23 cellular contexts compared by ENCODE assay signal in the genomic region with DNA sequence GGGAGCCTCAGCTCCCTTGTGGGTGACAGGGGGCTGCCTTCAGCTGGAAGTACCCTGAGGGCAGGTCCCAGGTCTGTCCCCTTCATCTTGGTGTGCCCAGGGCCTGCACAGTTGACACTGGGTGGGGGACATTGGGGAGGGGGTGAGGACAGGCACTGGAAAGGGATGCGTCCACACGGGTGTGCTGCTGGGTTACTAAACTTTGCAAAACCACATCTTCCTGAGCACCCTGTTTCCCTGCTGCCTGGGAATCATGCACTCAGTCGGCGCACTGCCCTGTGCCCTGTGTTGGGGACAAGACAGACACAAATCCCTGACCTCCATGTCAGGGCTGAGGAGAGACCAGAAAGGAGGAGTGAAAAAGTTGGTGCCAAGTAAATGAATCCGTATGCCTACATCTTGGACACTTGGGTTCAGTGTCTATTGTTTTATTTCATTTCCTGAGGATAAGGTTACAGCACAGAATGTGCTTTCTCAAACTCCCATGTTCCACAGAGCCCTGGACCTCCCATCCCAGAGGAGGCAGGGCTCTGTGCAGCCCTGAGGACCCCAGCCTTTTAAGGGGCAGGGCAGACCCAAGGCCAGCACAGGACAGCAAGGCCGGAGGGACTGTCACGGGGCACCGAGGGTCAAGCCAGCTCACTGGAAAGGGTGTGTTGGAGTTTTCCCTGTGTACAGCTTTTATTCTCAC. TPM values are rescaled to one million over a fixed set of nuclear protein-coding genes. Genes with fewer than 3 reads are reported as not detected.
DNase-seq lines count a peak whose midpoint lies in the region; ATAC-seq and TF ChIP-seq lines count a peak whose summit lies in the region.
"Had no signal": no experiment of that assay in that cellular context is flagged by ENCODE, and none has a peak within 500 bp of the region (broad histone marks: within the 10 kb centered on the region; RNA-seq: fewer than 3 reads in every experiment).

No MANE protein-coding gene starts in this region.

- H3K36me3 ChIP-seq in right atrium auricular region = no peaks in the 10 kb centered on the region
- H3K36me3 ChIP-seq: HAP-1, stomach had no signal

- ATAC-seq in left cardiac atrium (no peak), HG02852 (IDR thresholded peaks at IDR 0.05; ENCODE audit: unreplicated experiment) (no peak), GM21786 (IDR thresholded peaks at IDR 0.05; ENCODE audit: unreplicated experiment) (no peak)
- ATAC-seq: activated naive CD4-positive, alpha-beta T cell treated with anti-CD3 and anti-CD28 coated beads, Interleukin-2, amount 50 U/mL, for 72 hours; body of pancreas; GM12878 had no signal

- H3K4me3 ChIP-seq in right atrium auricular region (no peak overlapping the region), choroid plexus epithelial cell (ENCODE audit: low read depth, low read length) (no peak overlapping the region)
- H3K4me3 ChIP-seq: body of pancreas, GM12878, HAP-1, skin epidermis, stomach had no signal

- DNase-seq in right atrium auricular region (ENCODE audit: low spot score) (no peak), left cardiac atrium (no peak), choroid plexus epithelial cell (ENCODE audit: low read depth) (no peak), nephron progenitor cell (no peak), NCI-H2107 (lab: John Stamatoyannopoulos, UW) (no peak), COLO829 (ENCODE audit: low spot score) (no peak)
- DNase-seq: activated CD4-positive, alpha-beta T cell treated with anti-CD3 and anti-CD28 coated beads for 1 hour; activated CD8-positive, alpha-beta memory T cell treated with anti-CD3 and anti-CD28 coated beads for 24 hours; body of pancreas; NCI-H1417 treated with DMSO at 0.1 percent for 48 hours; NCI-H748 treated with DMSO at 0.1 percent for 48 hours; stomach had no signal

- intact Hi-C loops in left cardiac atrium (cut with DNase I) = loop anchor here in 1 of 2 donors (10.0 kb wide), 1 partner anchor 66 kb away; a partner anchor contains a TSS

- H3K4me3 Mint-ChIP-seq in nephron progenitor cell = peak overlapping the region; percentile 46
- H3K4me3 Mint-ChIP-seq: T-helper 2 cell treated with Interferon-gamma antibody and Interleukin-4, amounts not matched to agents 5 μg/mL and 100 μg/mL, for 36 hours had no signal

- H3K36me3 Mint-ChIP-seq in nephron progenitor cell (ENCODE audit: low read depth) = no peaks in the 10 kb centered on the region
- H3K36me3 Mint-ChIP-seq: activated naive CD4-positive, alpha-beta T cell treated with anti-CD3 and anti-CD28 coated beads, Interleukin-2, amount 50 U/mL, for 72 hours had no signal

- H3K4me1 Mint-ChIP-seq in nephron progenitor cell = peaks cover 68% of the 10 kb centered on the region

- no peaks in the 10 kb centered on the region for H3K9me3 Mint-ChIP-seq in nephron progenitor cell
- H3K9me3 Mint-ChIP-seq: activated naive CD4-positive, alpha-beta T cell treated with anti-CD3 and anti-CD28 coated beads, Interleukin-2, amount 50 U/mL, for 72 hours; T-helper 2 cell treated with Interferon-gamma antibody and Interleukin-4, amounts not matched to agents 5 μg/mL and 100 μg/mL, for 36 hours had no signal

- no peaks in the 10 kb centered on the region for H3K9me3 ChIP-seq in right atrium auricular region
- H3K9me3 ChIP-seq: body of pancreas, HAP-1, stomach had no signal

- H3K27ac ChIP-seq in right atrium auricular region = peak overlapping the region; percentile 29 to 94
- H3K27ac ChIP-seq: body of pancreas, epithelial cell of prostate, parathyroid adenoma, skin epidermis, stomach had no signal

- peaks cover 0 to 46% of the 10 kb centered on the region in 2 donors for H3K4me1 ChIP-seq in right atrium auricular region

- peaks cover 3% of the 10 kb centered on the region for H3K27me3 Mint-ChIP-seq in nephron progenitor cell (ENCODE audit: low read depth, poor library complexity)

- H3K27me3 ChIP-seq in right atrium auricular region = no peaks in the 10 kb centered on the region
- H3K27me3 ChIP-seq: body of pancreas, stomach had no signal

- TF ChIP-seq CTCF in right atrium auricular region (IDR thresholded peaks at IDR 0.05) (no peak), choroid plexus epithelial cell (conservative IDR thresholded peaks at IDR 0.05; ENCODE audit: low read depth, low read length) (peak; percentile 14), nephron progenitor cell (IDR thresholded peaks at IDR 0.05) (no peak)

- no peak overlapping the region for H3K27ac Mint-ChIP-seq in nephron progenitor cell
- H3K27ac Mint-ChIP-seq: activated naive CD4-positive, alpha-beta T cell treated with anti-CD3 and anti-CD28 coated beads, Interleukin-2, amount 50 U/mL, for 72 hours; T-helper 2 cell treated with Interferon-gamma antibody and Interleukin-4, amounts not matched to agents 5 μg/mL and 100 μg/mL, for 36 hours had no signal

RNA-seq across cellular contexts. Expression of a gene that starts 2.9 kb away (rescaled TPM):
- total RNA-seq in right atrium auricular region (10 to 100 TPM; 24.7 to 34.0 TPM), left cardiac atrium (10 to 100 TPM; 19.7 to 22.1 TPM)

RNA-seq across cellular contexts. Expression of a gene that starts 14.0 kb away (rescaled TPM):
- not detected for total RNA-seq in right atrium auricular region
- not detected for total RNA-seq in left cardiac atrium
- total RNA-seq: body of pancreas, frontal cortex, GM12878, lower leg skin had no signal
